Comparison of ENCODE assay signal across 2 cellular contexts in the genomic region with DNA sequence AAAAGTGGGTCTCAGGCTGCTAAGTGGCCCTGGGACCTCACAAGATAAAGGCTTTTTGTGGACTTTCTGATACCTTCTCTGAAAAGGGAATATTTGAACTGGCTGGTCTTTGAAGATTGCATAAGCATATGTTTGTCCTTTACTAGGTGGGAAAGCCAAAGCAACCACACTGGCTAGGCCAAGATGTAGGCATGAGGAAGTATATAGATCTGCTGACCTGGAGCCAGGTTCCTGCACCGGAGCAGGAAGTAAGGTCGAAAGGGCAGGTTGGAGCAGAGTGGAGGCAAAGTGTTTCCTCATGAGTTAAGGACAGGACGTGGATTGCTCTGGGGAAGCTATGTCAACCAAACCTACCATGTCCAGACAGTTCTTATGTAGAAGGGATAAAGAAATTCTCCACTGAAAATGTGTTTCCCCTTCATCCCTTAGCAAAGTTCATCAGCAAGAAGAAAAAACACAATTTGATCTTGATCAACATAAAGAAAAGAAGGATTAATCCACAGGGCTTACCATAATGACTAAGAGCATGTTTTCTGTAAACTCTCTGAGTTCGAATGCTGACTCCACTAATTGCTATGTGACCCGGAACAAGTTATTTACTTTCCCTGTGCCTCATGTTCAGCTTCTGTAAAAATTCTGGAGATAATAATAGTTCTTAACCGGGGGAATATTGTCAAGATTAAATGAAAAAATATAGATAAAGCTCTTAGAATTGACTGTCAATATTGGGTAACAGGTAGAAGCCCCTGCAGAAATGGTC.
TF ChIP-seq lines count a peak whose summit lies in the region.

No MANE protein-coding gene starts in this region.

TF ChIP-seq in liver, 16 proteins besides CTCF, POLR2A, EP300 and RAD21 (continued from another document):
- TF ChIP-seq, protein P1, sequence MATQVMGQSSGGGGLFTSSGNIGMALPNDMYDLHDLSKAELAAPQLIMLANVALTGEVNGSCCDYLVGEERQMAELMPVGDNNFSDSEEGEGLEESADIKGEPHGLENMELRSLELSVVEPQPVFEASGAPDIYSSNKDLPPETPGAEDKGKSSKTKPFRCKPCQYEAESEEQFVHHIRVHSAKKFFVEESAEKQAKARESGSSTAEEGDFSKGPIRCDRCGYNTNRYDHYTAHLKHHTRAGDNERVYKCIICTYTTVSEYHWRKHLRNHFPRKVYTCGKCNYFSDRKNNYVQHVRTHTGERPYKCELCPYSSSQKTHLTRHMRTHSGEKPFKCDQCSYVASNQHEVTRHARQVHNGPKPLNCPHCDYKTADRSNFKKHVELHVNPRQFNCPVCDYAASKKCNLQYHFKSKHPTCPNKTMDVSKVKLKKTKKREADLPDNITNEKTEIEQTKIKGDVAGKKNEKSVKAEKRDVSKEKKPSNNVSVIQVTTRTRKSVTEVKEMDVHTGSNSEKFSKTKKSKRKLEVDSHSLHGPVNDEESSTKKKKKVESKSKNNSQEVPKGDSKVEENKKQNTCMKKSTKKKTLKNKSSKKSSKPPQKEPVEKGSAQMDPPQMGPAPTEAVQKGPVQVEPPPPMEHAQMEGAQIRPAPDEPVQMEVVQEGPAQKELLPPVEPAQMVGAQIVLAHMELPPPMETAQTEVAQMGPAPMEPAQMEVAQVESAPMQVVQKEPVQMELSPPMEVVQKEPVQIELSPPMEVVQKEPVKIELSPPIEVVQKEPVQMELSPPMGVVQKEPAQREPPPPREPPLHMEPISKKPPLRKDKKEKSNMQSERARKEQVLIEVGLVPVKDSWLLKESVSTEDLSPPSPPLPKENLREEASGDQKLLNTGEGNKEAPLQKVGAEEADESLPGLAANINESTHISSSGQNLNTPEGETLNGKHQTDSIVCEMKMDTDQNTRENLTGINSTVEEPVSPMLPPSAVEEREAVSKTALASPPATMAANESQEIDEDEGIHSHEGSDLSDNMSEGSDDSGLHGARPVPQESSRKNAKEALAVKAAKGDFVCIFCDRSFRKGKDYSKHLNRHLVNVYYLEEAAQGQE (IDR thresholded peaks at IDR 0.05), result no peak
- TF ChIP-seq NR2F2 (IDR thresholded peaks at IDR 0.05) (peak; percentile 39), GABPA (IDR thresholded peaks at IDR 0.05 in 1 of 2, conservative IDR thresholded peaks at IDR 0.05 in 1 of 2) (peak in 1 of 2 donors; percentile 32), TAF1 (conservative IDR thresholded peaks at IDR 0.05) (no peak), HNF4A (conservative IDR thresholded peaks at IDR 0.05) (peak; percentile 70 to 74), FOXA1 (IDR thresholded peaks at IDR 0.05) (no peak), HNF4G (IDR thresholded peaks at IDR 0.05) (peak; percentile 35), EGR1 (IDR thresholded peaks at IDR 0.05; ENCODE audit: low read depth in 2 of 2) (peak in 1 of 2 donors; percentile 71)
- TF ChIP-seq, protein P2, sequence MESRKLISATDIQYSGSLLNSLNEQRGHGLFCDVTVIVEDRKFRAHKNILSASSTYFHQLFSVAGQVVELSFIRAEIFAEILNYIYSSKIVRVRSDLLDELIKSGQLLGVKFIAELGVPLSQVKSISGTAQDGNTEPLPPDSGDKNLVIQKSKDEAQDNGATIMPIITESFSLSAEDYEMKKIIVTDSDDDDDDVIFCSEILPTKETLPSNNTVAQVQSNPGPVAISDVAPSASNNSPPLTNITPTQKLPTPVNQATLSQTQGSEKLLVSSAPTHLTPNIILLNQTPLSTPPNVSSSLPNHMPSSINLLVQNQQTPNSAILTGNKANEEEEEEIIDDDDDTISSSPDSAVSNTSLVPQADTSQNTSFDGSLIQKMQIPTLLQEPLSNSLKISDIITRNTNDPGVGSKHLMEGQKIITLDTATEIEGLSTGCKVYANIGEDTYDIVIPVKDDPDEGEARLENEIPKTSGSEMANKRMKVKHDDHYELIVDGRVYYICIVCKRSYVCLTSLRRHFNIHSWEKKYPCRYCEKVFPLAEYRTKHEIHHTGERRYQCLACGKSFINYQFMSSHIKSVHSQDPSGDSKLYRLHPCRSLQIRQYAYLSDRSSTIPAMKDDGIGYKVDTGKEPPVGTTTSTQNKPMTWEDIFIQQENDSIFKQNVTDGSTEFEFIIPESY (IDR thresholded peaks at IDR 0.05), result peak; percentile 42

TF ChIP-seq in WTC11, 78 proteins besides CTCF, POLR2A, EP300 and RAD21 (continued from another document):
- TF ChIP-seq, protein P3, sequence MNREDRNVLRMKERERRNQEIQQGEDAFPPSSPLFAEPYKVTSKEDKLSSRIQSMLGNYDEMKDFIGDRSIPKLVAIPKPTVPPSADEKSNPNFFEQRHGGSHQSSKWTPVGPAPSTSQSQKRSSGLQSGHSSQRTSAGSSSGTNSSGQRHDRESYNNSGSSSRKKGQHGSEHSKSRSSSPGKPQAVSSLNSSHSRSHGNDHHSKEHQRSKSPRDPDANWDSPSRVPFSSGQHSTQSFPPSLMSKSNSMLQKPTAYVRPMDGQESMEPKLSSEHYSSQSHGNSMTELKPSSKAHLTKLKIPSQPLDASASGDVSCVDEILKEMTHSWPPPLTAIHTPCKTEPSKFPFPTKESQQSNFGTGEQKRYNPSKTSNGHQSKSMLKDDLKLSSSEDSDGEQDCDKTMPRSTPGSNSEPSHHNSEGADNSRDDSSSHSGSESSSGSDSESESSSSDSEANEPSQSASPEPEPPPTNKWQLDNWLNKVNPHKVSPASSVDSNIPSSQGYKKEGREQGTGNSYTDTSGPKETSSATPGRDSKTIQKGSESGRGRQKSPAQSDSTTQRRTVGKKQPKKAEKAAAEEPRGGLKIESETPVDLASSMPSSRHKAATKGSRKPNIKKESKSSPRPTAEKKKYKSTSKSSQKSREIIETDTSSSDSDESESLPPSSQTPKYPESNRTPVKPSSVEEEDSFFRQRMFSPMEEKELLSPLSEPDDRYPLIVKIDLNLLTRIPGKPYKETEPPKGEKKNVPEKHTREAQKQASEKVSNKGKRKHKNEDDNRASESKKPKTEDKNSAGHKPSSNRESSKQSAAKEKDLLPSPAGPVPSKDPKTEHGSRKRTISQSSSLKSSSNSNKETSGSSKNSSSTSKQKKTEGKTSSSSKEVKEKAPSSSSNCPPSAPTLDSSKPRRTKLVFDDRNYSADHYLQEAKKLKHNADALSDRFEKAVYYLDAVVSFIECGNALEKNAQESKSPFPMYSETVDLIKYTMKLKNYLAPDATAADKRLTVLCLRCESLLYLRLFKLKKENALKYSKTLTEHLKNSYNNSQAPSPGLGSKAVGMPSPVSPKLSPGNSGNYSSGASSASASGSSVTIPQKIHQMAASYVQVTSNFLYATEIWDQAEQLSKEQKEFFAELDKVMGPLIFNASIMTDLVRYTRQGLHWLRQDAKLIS (CRISPR knock-in tag; IDR thresholded peaks at IDR 0.05; ENCODE audit: borderline replicate concordance), result no peak
- TF ChIP-seq, protein P4, sequence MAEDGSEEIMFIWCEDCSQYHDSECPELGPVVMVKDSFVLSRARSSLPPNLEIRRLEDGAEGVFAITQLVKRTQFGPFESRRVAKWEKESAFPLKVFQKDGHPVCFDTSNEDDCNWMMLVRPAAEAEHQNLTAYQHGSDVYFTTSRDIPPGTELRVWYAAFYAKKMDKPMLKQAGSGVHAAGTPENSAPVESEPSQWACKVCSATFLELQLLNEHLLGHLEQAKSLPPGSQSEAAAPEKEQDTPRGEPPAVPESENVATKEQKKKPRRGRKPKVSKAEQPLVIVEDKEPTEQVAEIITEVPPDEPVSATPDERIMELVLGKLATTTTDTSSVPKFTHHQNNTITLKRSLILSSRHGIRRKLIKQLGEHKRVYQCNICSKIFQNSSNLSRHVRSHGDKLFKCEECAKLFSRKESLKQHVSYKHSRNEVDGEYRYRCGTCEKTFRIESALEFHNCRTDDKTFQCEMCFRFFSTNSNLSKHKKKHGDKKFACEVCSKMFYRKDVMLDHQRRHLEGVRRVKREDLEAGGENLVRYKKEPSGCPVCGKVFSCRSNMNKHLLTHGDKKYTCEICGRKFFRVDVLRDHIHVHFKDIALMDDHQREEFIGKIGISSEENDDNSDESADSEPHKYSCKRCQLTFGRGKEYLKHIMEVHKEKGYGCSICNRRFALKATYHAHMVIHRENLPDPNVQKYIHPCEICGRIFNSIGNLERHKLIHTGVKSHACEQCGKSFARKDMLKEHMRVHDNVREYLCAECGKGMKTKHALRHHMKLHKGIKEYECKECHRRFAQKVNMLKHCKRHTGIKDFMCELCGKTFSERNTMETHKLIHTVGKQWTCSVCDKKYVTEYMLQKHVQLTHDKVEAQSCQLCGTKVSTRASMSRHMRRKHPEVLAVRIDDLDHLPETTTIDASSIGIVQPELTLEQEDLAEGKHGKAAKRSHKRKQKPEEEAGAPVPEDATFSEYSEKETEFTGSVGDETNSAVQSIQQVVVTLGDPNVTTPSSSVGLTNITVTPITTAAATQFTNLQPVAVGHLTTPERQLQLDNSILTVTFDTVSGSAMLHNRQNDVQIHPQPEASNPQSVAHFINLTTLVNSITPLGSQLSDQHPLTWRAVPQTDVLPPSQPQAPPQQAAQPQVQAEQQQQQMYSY (CRISPR knock-in tag; IDR thresholded peaks at IDR 0.05), result no peak
- TF ChIP-seq ZNF317 (CRISPR knock-in tag; IDR thresholded peaks at IDR 0.05; ENCODE audit: borderline replicate concordance, low read depth) (no peak), NR1H2 (CRISPR knock-in tag; IDR thresholded peaks at IDR 0.05) (no peak), JUN (CRISPR knock-in tag; IDR thresholded peaks at IDR 0.05) (no peak)
- TF ChIP-seq, protein P5, sequence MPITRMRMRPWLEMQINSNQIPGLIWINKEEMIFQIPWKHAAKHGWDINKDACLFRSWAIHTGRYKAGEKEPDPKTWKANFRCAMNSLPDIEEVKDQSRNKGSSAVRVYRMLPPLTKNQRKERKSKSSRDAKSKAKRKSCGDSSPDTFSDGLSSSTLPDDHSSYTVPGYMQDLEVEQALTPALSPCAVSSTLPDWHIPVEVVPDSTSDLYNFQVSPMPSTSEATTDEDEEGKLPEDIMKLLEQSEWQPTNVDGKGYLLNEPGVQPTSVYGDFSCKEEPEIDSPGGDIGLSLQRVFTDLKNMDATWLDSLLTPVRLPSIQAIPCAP (CRISPR knock-in tag; IDR thresholded peaks at IDR 0.05), result no peak
- TF ChIP-seq, protein P6, sequence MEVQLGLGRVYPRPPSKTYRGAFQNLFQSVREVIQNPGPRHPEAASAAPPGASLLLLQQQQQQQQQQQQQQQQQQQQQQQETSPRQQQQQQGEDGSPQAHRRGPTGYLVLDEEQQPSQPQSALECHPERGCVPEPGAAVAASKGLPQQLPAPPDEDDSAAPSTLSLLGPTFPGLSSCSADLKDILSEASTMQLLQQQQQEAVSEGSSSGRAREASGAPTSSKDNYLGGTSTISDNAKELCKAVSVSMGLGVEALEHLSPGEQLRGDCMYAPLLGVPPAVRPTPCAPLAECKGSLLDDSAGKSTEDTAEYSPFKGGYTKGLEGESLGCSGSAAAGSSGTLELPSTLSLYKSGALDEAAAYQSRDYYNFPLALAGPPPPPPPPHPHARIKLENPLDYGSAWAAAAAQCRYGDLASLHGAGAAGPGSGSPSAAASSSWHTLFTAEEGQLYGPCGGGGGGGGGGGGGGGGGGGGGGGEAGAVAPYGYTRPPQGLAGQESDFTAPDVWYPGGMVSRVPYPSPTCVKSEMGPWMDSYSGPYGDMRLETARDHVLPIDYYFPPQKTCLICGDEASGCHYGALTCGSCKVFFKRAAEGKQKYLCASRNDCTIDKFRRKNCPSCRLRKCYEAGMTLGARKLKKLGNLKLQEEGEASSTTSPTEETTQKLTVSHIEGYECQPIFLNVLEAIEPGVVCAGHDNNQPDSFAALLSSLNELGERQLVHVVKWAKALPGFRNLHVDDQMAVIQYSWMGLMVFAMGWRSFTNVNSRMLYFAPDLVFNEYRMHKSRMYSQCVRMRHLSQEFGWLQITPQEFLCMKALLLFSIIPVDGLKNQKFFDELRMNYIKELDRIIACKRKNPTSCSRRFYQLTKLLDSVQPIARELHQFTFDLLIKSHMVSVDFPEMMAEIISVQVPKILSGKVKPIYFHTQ (CRISPR knock-in tag; IDR thresholded peaks at IDR 0.05), result no peak
- TF ChIP-seq, protein P7, sequence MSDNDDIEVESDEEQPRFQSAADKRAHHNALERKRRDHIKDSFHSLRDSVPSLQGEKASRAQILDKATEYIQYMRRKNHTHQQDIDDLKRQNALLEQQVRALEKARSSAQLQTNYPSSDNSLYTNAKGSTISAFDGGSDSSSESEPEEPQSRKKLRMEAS (CRISPR knock-in tag; IDR thresholded peaks at IDR 0.05), result no peak
TF ChIP-seq in WTC11: peak in this region for 0.
